Comparison of ENCODE assay signal across 33 cellular contexts in the genomic region with DNA sequence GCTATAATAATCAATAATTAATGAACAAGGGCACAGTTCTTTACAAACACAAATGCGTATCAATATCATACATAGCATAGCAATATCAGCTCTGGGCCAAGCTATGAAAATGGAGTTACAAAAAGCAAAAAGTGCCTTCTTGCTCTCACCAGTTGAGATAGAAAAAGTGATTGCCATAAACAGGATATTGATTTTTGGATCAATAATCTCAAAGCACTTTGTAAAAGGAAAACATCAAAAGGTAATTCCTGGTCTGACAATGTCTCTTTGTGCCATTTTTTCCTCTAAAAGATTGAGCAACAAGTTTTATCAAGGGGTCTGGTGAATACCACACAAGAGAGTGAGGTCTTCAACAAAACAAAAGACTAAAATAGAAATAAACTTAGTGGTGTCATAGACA.
"Had no signal": no experiment of that assay in that cellular context is flagged by ENCODE, and none has a peak within 500 bp of the region (broad histone marks: within the 10 kb centered on the region; RNA-seq: fewer than 3 reads in every experiment).

No MANE protein-coding gene starts in this region.

- DNase-seq: activated effector memory CD4-positive, alpha-beta T cell treated with anti-CD3 and anti-CD28 coated beads, Interleukin-2, amount 50 U/mL, for 16 hours; activated effector memory CD4-positive, alpha-beta T cell treated with Interleukin-2 at 50 U/mL for 16 hours; activated gamma-delta T cell; activated gamma-delta T cell treated with Interleukin-2 at 50 U/mL for 16 hours; activated naive CD4-positive, alpha-beta T cell; activated naive CD4-positive, alpha-beta T cell treated with anti-CD3 and anti-CD28 coated beads for 36 hours; activated naive CD4-positive, alpha-beta T cell treated with anti-CD3 and anti-CD28 coated beads, Interleukin-2, amount 10 ng/mL, durations not matched to agents 7 days and 5 days; activated naive CD4-positive, alpha-beta T cell treated with anti-CD3 and anti-CD28 coated beads, Interleukin-2, amount 50 U/mL, for 16 hours; activated naive CD4-positive, alpha-beta T cell treated with Interleukin-2 at 50 U/mL for 16 hours; activated naive CD8-positive, alpha-beta T cell treated with anti-CD3 and anti-CD28 coated beads for 36 hours; activated naive CD8-positive, alpha-beta T cell treated with anti-CD3 and anti-CD28 coated beads, Interleukin-2, amount 10 ng/mL, durations not matched to agents 7 days and 5 days; activated naive CD8-positive, alpha-beta T cell treated with anti-CD3 and anti-CD28 coated beads, Interleukin-2, amount 50 U/mL, for 24 hours; activated T-cell treated with anti-CD3 and anti-CD28 coated beads, Interleukin-2, amount 50 U/mL, for 1 hour; activated T-cell treated with anti-CD3 and anti-CD28 coated beads, Interleukin-2, amount 50 U/mL, for 24 hours; activated T-cell treated with anti-CD3 and anti-CD28 coated beads, Interleukin-2, amount 50 U/mL, for 4 hours; activated T-cell treated with anti-CD3 and anti-CD28 coated beads, Interleukin-2, amount 50 U/mL, for 48 hours; activated T-cell treated with anti-CD3 and anti-CD28 coated beads, Interleukin-2, amount 50 U/mL, for 72 hours; adrenal gland; amniotic stem cell; amygdala; anterior cingulate cortex; aorta; body of pancreas; brain microvascular endothelial cell; caudate nucleus; central memory CD4-positive, alpha-beta T cell; cerebellar nuclear complex had no signal

- H3K27me3 ChIP-seq: adrenal gland, ascending aorta, body of pancreas, brain microvascular endothelial cell, cardiac muscle cell had no signal

- H3K9me3 ChIP-seq: adrenal gland, ascending aorta, body of pancreas, breast epithelium had no signal

- H3K4me1 ChIP-seq: adrenal gland, ascending aorta, body of pancreas, breast epithelium had no signal

- H3K27ac ChIP-seq: adrenal gland, ascending aorta, body of pancreas, brain microvascular endothelial cell, breast epithelium, cardiac muscle cell had no signal

- FAIRE-seq: bronchial epithelial cell had no signal

- H3K4me3 ChIP-seq: adrenal gland, ascending aorta, body of pancreas, breast epithelium, cardiac muscle cell had no signal

- H3K36me3 ChIP-seq: adrenal gland, ascending aorta, brain microvascular endothelial cell, breast epithelium, cardiac muscle cell had no signal

- ATAC-seq: activated naive CD4-positive, alpha-beta T cell treated with anti-CD3 and anti-CD28 coated beads, Interleukin-2, amount 50 U/mL, for 72 hours; activated naive CD8-positive, alpha-beta T cell treated with anti-CD3 and anti-CD28 coated beads, Interleukin-2, amount 50 U/mL, for 24 hours; activated T-cell treated with anti-CD3 and anti-CD28 coated beads, Interleukin-2, amount 50 U/mL, for 4 hours; activated T-cell treated with anti-CD3 and anti-CD28 coated beads, Interleukin-2, amount 50 U/mL, for 72 hours; activated T-helper 17 cell treated with anti-CD3 and anti-CD28 coated beads, Interleukin-2, amount 50 U/mL, for 72 hours; body of pancreas had no signal
